In the genomic region with DNA sequence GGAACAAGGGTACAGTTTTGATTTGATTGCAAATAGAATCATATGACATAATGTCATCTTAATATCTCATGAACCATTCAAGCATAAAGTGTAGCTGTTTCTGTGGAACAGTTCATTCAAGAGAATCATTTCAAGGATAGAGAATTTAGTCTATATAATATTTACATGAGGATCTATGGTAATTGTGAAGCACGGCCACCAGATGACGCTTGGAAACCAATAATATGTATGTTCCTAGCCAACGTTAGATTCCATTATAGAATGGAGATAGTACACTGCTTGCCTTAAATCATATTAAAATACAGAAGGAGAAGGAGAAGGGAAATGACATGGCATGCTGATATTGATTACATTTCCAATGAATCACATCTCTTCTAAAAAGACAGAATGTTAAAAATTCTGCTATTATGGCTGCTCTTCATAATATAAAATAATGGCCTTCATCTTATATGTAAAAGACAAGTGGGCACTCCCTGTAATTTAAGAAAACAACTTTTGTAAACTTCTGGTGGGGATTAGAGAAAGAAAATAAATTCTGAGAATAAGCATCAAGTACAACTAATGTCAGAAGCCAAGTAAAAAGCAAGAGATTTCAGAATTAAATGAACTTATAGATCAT, we compare ENCODE assay signal across 8 cellular contexts.
DNase-seq lines count a peak whose midpoint lies in the region; ATAC-seq and TF ChIP-seq lines count a peak whose summit lies in the region.

No MANE protein-coding gene starts in this region.

- no peaks in the 10 kb centered on the region for H3K27me3 ChIP-seq in MM.1S (replicated peaks; ENCODE audit: insufficient read depth, low read length)
- H3K27me3 ChIP-seq in CD4-positive, alpha-beta T cell (ENCODE audit: control insufficient read depth, insufficient read depth, low read length), result no peaks in the 10 kb centered on the region

- H3K27ac ChIP-seq in MM.1S (ENCODE audit: low read length), result no peak overlapping the region
- no peak overlapping the region for H3K27ac ChIP-seq in CD4-positive, alpha-beta T cell (ENCODE audit: low read depth, low read length)

- no peak overlapping the region for H3K4me3 ChIP-seq in MM.1S (ENCODE audit: low read length)

- peak; percentile 83 for DNase-seq in DMS53 (lab: John Stamatoyannopoulos, UW)
- DNase-seq in MM.1S, result peak; percentile 12
- DNase-seq in SK-MEL-5 (ENCODE audit: low read depth, low spot score), result peak; percentile 62
- DNase-seq in left kidney (ENCODE audit: low read depth, low spot score), result peak; percentile 60
- no peak for DNase-seq in stimulated activated CD4-positive, alpha-beta T cell treated with anti-CD3 and anti-CD28 coated beads, Interleukin-4, amount 100 ng/mL, for 4 hours
- no peak for DNase-seq in CD4-positive, alpha-beta T cell
- DNase-seq in RKO (ENCODE audit: low spot score), result no peak
- DNase-seq in occipital lobe (lab: John Stamatoyannopoulos, UW), result no peak

- H3K4me2 ChIP-seq in MM.1S (ENCODE audit: low read depth, low read length), result no peak overlapping the region

- CTCF ChIA-PET in CD4-positive, alpha-beta T cell (lab: Charles Lee), result no interaction called here

- no peaks in the 10 kb centered on the region for H3K36me3 ChIP-seq in MM.1S (replicated peaks; ENCODE audit: insufficient read depth, low read length)

- H3K27me3 Mint-ChIP-seq in CD4-positive, alpha-beta T cell, result no peaks in the 10 kb centered on the region

- peak; percentile 53 for TF ChIP-seq CTCF in MM.1S (IDR thresholded peaks at IDR 0.05; ENCODE audit: low read length)
- no peak for TF ChIP-seq CTCF in CD4-positive, alpha-beta T cell (IDR thresholded peaks at IDR 0.05)

- H3K9me3 ChIP-seq in MM.1S (replicated peaks; ENCODE audit: insufficient read depth, low read length), result no peaks in the 10 kb centered on the region
- no peaks in the 10 kb centered on the region for H3K9me3 ChIP-seq in CD4-positive, alpha-beta T cell (ENCODE audit: control insufficient read depth, low read length)

- H4K20me1 ChIP-seq in MM.1S (ENCODE audit: insufficient read depth, low read length), result no peaks in the 10 kb centered on the region

- H3K9me2 ChIP-seq in MM.1S (replicated peaks; ENCODE audit: insufficient read depth, low read length), result no peaks in the 10 kb centered on the region

- ATAC-seq in CD4-positive, alpha-beta T cell (ENCODE audit: poor library complexity), result no peak

- H3K9me3 Mint-ChIP-seq in CD4-positive, alpha-beta T cell, result no peaks in the 10 kb centered on the region

- no peak overlapping the region for H3K4me3 Mint-ChIP-seq in CD4-positive, alpha-beta T cell

- H3K36me3 Mint-ChIP-seq in CD4-positive, alpha-beta T cell (ENCODE audit: low read depth), result no peaks in the 10 kb centered on the region

- POLR2A ChIA-PET in CD4-positive, alpha-beta T cell (lab: Charles Lee), result no interaction called here

- H3K4me1 ChIP-seq in MM.1S (ENCODE audit: low read length), result peaks cover 11% of the 10 kb centered on the region; the same call in 1 of the 2 replicates

- H3K27ac Mint-ChIP-seq in CD4-positive, alpha-beta T cell, result no peak overlapping the region

- H2AFZ ChIP-seq in MM.1S (ENCODE audit: low read length), result no peak overlapping the region

- no peak overlapping the region for H3K9ac ChIP-seq in MM.1S (ENCODE audit: low read length)

- H3K79me2 ChIP-seq in MM.1S (ENCODE audit: low read length), result no peaks in the 10 kb centered on the region

- H3F3A ChIP-seq in MM.1S (ENCODE audit: insufficient read depth, low read length), result 0 out of 2 replicates have a peak, but pooled peaks cover 5% of the 10 kb centered on the region

- no peaks in the 10 kb centered on the region for H3K4me1 Mint-ChIP-seq in CD4-positive, alpha-beta T cell (ENCODE audit: low read depth)

- in situ Hi-C loops in SK-MEL-5 (cut with HindIII; ENCODE audit: low pct_unique_long_range_greater_than_20kb, low sequenced_read_pairs), result no loop called here

- intact Hi-C loops in CD4-positive, alpha-beta T cell (cut with DNase I, micrococcal nuclease), result no loop called here

Comparison
In these comparisons a context has a peak if more than half of its experiments do, and no peak if none do; other contexts are left out.
1. DNase-seq: peak in DMS53 (single experiment), MM.1S (single experiment), SK-MEL-5 (single experiment) and left kidney (single experiment); none in stimulated activated CD4-positive, alpha-beta T cell treated with anti-CD3 and anti-CD28 coated beads, Interleukin-4, amount 100 ng/mL, for 4 hours (0 of 2), CD4-positive, alpha-beta T cell (0 of 10), RKO (single experiment) and occipital lobe (single experiment).